In the genomic region with DNA sequence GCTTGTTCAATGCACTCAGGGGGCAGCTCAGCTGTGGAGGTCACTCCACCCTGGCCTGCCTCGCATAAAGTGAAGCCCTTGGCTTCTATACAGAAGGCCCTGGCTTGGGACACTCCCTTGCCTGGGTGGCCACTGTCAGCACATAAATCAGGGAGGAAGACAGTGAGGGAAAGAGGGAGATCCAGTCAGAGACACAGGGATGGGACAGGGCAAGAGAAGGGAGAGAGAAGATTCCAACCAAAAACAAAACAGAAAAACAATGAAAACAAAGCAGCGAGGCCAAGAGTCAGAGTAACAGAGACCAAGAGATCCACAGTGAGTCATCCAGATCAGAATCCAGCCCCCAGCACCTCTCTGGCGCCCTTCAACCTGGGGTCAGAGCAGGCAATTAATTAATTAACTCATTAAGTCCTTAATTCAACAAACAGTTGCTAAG, we compare ENCODE assay signal across 2 cellular contexts.
TF ChIP-seq lines count a peak whose summit lies in the region.

No MANE protein-coding gene starts in this region.

TF ChIP-seq in HepG2, 621 proteins besides CTCF, POLR2A, EP300 and RAD21:
- no peak for TF ChIP-seq ATRX (CRISPR knock-in tag; IDR thresholded peaks at IDR 0.05; ENCODE audit: borderline replicate concordance)

TF ChIP-seq in K562, 482 proteins besides CTCF, POLR2A, EP300 and RAD21:
- TF ChIP-seq PKNOX1 (IDR thresholded peaks at IDR 0.05), result peak; percentile 21; the same call in 1 of the 2 replicates
- no peak for TF ChIP-seq NR2F6 (CRISPR knock-in tag; IDR thresholded peaks at IDR 0.05)
- no peak for TF ChIP-seq PBX2 (CRISPR knock-in tag; IDR thresholded peaks at IDR 0.05; ENCODE audit: low read depth)
- TF ChIP-seq PBX2 (tag; conservative IDR thresholded peaks at IDR 0.05; ENCODE audit: low read depth), result 0 out of 2 replicates have a peak, but pooled peaks have one; percentile 16
TF ChIP-seq in K562: peak in this region for 2.
